ENCODE assay signal across 16 cellular contexts in genomic region chr1:71565831-71566230, GRCh38.
DNase-seq lines count a peak whose midpoint lies in the region; ATAC-seq and TF ChIP-seq lines count a peak whose summit lies in the region.
"Had no signal": no experiment of that assay in that cellular context is flagged by ENCODE, and none has a peak within 500 bp of the region (broad histone marks: within the 10 kb centered on the region; RNA-seq: fewer than 3 reads in every experiment).

No MANE protein-coding gene starts in this region.

- no peak overlapping the region for H2AFZ ChIP-seq in smooth muscle cell (ENCODE audit: low read depth)

- ATAC-seq in GM18520 (IDR thresholded peaks at IDR 0.05; ENCODE audit: unreplicated experiment), result no peak
- ATAC-seq: A549; CD8-positive, alpha-beta T cell; GM12878 had no signal

- no peaks in the 10 kb centered on the region for H4K20me1 ChIP-seq in smooth muscle cell (ENCODE audit: low read depth)

- TF ChIP-seq CTCF in smooth muscle cell (IDR thresholded peaks at IDR 0.05; ENCODE audit: borderline replicate concordance, insufficient read depth, poor library complexity, severe bottlenecking), result no peak
- TF ChIP-seq CTCF in WERI-Rb-1 (IDR thresholded peaks at IDR 0.05; ENCODE audit: low read depth, low read length), result no peak

- H3K4me2 ChIP-seq in smooth muscle cell, result peak overlapping the region; percentile 49
- H3K4me2 ChIP-seq: A549; BLaER1 treated with 17β-estradiol and CSF1 and Interleukin-3, amounts not matched to agents 10 nM and 100 nM had no signal

- H3K27me3 ChIP-seq in smooth muscle cell (ENCODE audit: low read depth) (no peaks in the 10 kb centered on the region), WERI-Rb-1 (ENCODE audit: insufficient read depth, low read depth, severe bottlenecking) (no peaks in the 10 kb centered on the region)
- H3K27me3 ChIP-seq: BLaER1 treated with 17β-estradiol and CSF1 and Interleukin-3, amounts not matched to agents 10 nM and 100 nM had no signal

- H3K36me3 ChIP-seq in smooth muscle cell (ENCODE audit: low read depth), result no peaks in the 10 kb centered on the region
- H3K36me3 ChIP-seq in WERI-Rb-1, result no peaks in the 10 kb centered on the region
- H3K36me3 ChIP-seq: BLaER1 treated with 17β-estradiol and CSF1 and Interleukin-3, amounts not matched to agents 10 nM and 100 nM had no signal

- peaks cover 19% of the 10 kb centered on the region for H3K4me1 ChIP-seq in smooth muscle cell (ENCODE audit: low read depth)
- H3K4me1 ChIP-seq: A549; BLaER1 treated with 17β-estradiol and CSF1 and Interleukin-3, amounts not matched to agents 10 nM and 100 nM; Caco-2 had no signal

- no peak overlapping the region for H3K4me3 ChIP-seq in smooth muscle cell
- no peak overlapping the region for H3K4me3 ChIP-seq in WERI-Rb-1 (ENCODE audit: low read depth, low read length)
- H3K4me3 ChIP-seq: A549; BLaER1 treated with 17β-estradiol and CSF1 and Interleukin-3, amounts not matched to agents 10 nM and 100 nM; GM12878 had no signal

- H3K27ac ChIP-seq in smooth muscle cell (ENCODE audit: low read depth) (no peak overlapping the region), WERI-Rb-1 (no peak overlapping the region)
- H3K27ac ChIP-seq: 22Rv1; A549; BLaER1 treated with 17β-estradiol and CSF1 and Interleukin-3, amounts not matched to agents 10 nM and 100 nM; C4-2B had no signal

- H3K9ac ChIP-seq in smooth muscle cell (ENCODE audit: low read depth), result no peak overlapping the region
- H3K9ac ChIP-seq: BLaER1 treated with 17β-estradiol and CSF1 and Interleukin-3, amounts not matched to agents 10 nM and 100 nM had no signal

- in situ Hi-C loops in G401 (cut with HindIII; ENCODE audit: low sequenced_read_pairs), result no loop called here

- H3K9me3 ChIP-seq in smooth muscle cell (replicated peaks; ENCODE audit: low read depth) (no peaks in the 10 kb centered on the region), WERI-Rb-1 (ENCODE audit: severe bottlenecking) (no peaks in the 10 kb centered on the region)
- H3K9me3 ChIP-seq: A549; BLaER1 treated with 17β-estradiol and CSF1 and Interleukin-3, amounts not matched to agents 10 nM and 100 nM; Caco-2 had no signal

- H3K79me2 ChIP-seq in smooth muscle cell (ENCODE audit: low read depth), result no peaks in the 10 kb centered on the region

- DNase-seq in G401 (ENCODE audit: low spot score), result peak; percentile 64
- peak; percentile 54 for DNase-seq in cerebellar cortex (ENCODE audit: low spot score)
- DNase-seq in smooth muscle cell (lab: John Stamatoyannopoulos, UW; ENCODE audit: unreplicated experiment), result no peak
- no peak for DNase-seq in WERI-Rb-1
- DNase-seq: AML-193; Caco-2; Calu3; CD4-positive, alpha-beta T cell; CD8-positive, alpha-beta T cell; GDM1 had no signal

- no peaks in the 10 kb centered on the region for H3F3A ChIP-seq in smooth muscle cell (ENCODE audit: low read depth)

- 55% methylated on average over 3 of the region's 3 CpGs for WGBS in smooth muscle cell (ENCODE audit: low lambda C conversion rate)

Comparison
In these comparisons a context has a peak if more than half of its experiments do, and no peak if none do; other contexts are left out.
1. DNase-seq: peak in G401 (single experiment) and cerebellar cortex (single experiment); none in smooth muscle cell (single experiment) and WERI-Rb-1 (single experiment).